In genomic region chr7:151699147-151699546, GRCh38 we compare ENCODE assay signal across 16 cellular contexts.
DNase-seq lines count a peak whose midpoint lies in the region; FAIRE-seq and TF ChIP-seq lines count a peak whose summit lies in the region.
"Had no signal": no experiment of that assay in that cellular context is flagged by ENCODE, and none has a peak within 500 bp of the region (broad histone marks: within the 10 kb centered on the region; RNA-seq: fewer than 3 reads in every experiment).

No MANE protein-coding gene starts in this region.

- POLR2A ChIA-PET in AG04450 (lab: Yijun Ruan, JAX): interaction anchor here (0.8 kb wide), 1 partner anchor 18 kb away, joined by 3 read pairs; no protein-coding TSS in a partner anchor

- H3K4me1 ChIP-seq in adipocyte (ENCODE audit: control insufficient read depth, insufficient read depth, low read length) (peaks cover 9% of the 10 kb centered on the region), kidney (ENCODE audit: control insufficient read depth in 1 of 2, insufficient read depth in 1 of 2, low read depth in 1 of 2, low read length in 2 of 2) (peaks cover 14 to 15% of the 10 kb centered on the region in 2 donors)

- peaks cover 49% of the 10 kb centered on the region for H3K4me1 Mint-ChIP-seq in HFFc6 (ENCODE audit: low read depth)

- H3K36me3 ChIP-seq in adipocyte (ENCODE audit: control insufficient read depth, insufficient read depth, low read length, severe bottlenecking) (no peaks in the 10 kb centered on the region), kidney (ENCODE audit: control insufficient read depth in 1 of 2, insufficient read depth in 2 of 2, low read length in 2 of 2) (no peaks in the 10 kb centered on the region)
- H3K36me3 ChIP-seq: colonic mucosa had no signal

- H3K27me3 ChIP-seq in AG04450 (ENCODE audit: control insufficient read depth, insufficient read depth, low read length) (peaks cover 2% of the 10 kb centered on the region), adipocyte (replicated peaks; ENCODE audit: control insufficient read depth, insufficient read depth, low read length) (no peaks in the 10 kb centered on the region)
- H3K27me3 ChIP-seq: colonic mucosa had no signal

- H3K9ac ChIP-seq in adipocyte (ENCODE audit: low read length): no peak overlapping the region
- no peak overlapping the region for H3K9ac ChIP-seq in kidney (ENCODE audit: low read length in 2 of 2)

- H3K4me3 ChIP-seq in AG04450 (ENCODE audit: low read depth, low read length): no peak overlapping the region
- H3K4me3 ChIP-seq in adipocyte (ENCODE audit: low read length): no peak overlapping the region
- H3K4me3 ChIP-seq in kidney (ENCODE audit: low read length in 2 of 2): no peak overlapping the region
- H3K4me3 ChIP-seq: colonic mucosa had no signal

- 0 out of 2 replicates have a peak, but pooled peaks have one; percentile 8 for TF ChIP-seq CTCF in AG04450 (IDR thresholded peaks at IDR 0.05; ENCODE audit: low read depth, low read length)
- TF ChIP-seq CTCF in HFFc6 (IDR thresholded peaks at IDR 0.05): peak; percentile 6; the same call in 1 of the 2 replicates
- TF ChIP-seq CTCF in kidney (IDR thresholded peaks at IDR 0.05; ENCODE audit: borderline replicate concordance, extremely low read depth, insufficient read depth): no peak

- H3K27ac Mint-ChIP-seq in HFFc6: peak overlapping the region; percentile 72; the same call in 1 of the 2 replicates
- H3K27ac Mint-ChIP-seq: activated CD8-positive, alpha-beta T cell treated with anti-CD3 and anti-CD28 coated beads for 36 hours had no signal

- H3K4me3 Mint-ChIP-seq in HFFc6: peak overlapping the region; percentile 29; the same call in 1 of the 2 replicates
- H3K4me3 Mint-ChIP-seq: activated CD8-positive, alpha-beta T cell treated with anti-CD3 and anti-CD28 coated beads for 36 hours; CD4-positive, alpha-beta memory T cell; neural crest cell had no signal

- H3K9me3 Mint-ChIP-seq in HFFc6: no peaks in the 10 kb centered on the region
- H3K9me3 Mint-ChIP-seq: activated CD8-positive, alpha-beta T cell treated with anti-CD3 and anti-CD28 coated beads for 36 hours; neural crest cell had no signal

- no peak for FAIRE-seq in kidney (lab: Jason Lieb, UNC)
- FAIRE-seq: frontal cortex had no signal

- H3K27ac ChIP-seq in AG04450 (ENCODE audit: low read depth, low read length): peak overlapping the region; percentile 75
- no peak overlapping the region for H3K27ac ChIP-seq in kidney (ENCODE audit: low read depth in 2 of 2, low read length in 2 of 2)
- H3K27ac ChIP-seq: colonic mucosa had no signal

- peaks cover 7% of the 10 kb centered on the region for H3K27me3 Mint-ChIP-seq in HFFc6 (ENCODE audit: insufficient read depth)
- H3K27me3 Mint-ChIP-seq: activated CD8-positive, alpha-beta T cell treated with anti-CD3 and anti-CD28 coated beads for 36 hours; CD4-positive, alpha-beta memory T cell had no signal

- intact Hi-C loops in kidney (cut with DNase I): no loop called here

- CTCF ChIA-PET in AG04450 (lab: Charles Lee): no interaction called here

- DNase-seq in AG04450 (ENCODE audit: low read depth, low spot score): peak; percentile 93
- DNase-seq in HFFc6: peak; percentile 7
- DNase-seq in adipocyte (ENCODE audit: low read depth): peak; percentile 82
- peak; percentile 43 for DNase-seq in kidney
- no peak for DNase-seq in mesenteric fat pad (ENCODE audit: low spot score)
- DNase-seq in stimulated activated naive CD4-positive, alpha-beta T cell treated with Interleukin-2 at 50 U/mL for 16 hours (lab: John Stamatoyannopoulos, UW): no peak
- DNase-seq in HPDE6-E6E7 (ENCODE audit: extremely low spot score): no peak
- no peak for DNase-seq in GDM1 (lab: John Stamatoyannopoulos, UW)
- DNase-seq: activated CD8-positive, alpha-beta T cell treated with anti-CD3 and anti-CD28 coated beads for 36 hours; activated naive CD4-positive, alpha-beta T cell; CD4-positive, alpha-beta memory T cell; colonic mucosa; NCI-H2029; T-helper 1 cell had no signal

- H3K36me3 Mint-ChIP-seq in HFFc6 (ENCODE audit: low read depth): no peaks in the 10 kb centered on the region

- H3K9me3 ChIP-seq in AG04450 (ENCODE audit: control insufficient read depth, insufficient read depth, low read length) (no peaks in the 10 kb centered on the region; the same call in 1 of the 2 replicates), adipocyte (ENCODE audit: control insufficient read depth, low read length) (no peaks in the 10 kb centered on the region), kidney (ENCODE audit: control insufficient read depth in 1 of 2, low read length in 2 of 2) (no peaks in the 10 kb centered on the region)
- H3K9me3 ChIP-seq: colonic mucosa had no signal

Comparison
In these comparisons a context has a peak if more than half of its experiments do, and no peak if none do; other contexts are left out.
1. DNase-seq: peak in AG04450 (single experiment), HFFc6 (single experiment), adipocyte (single experiment) and kidney (single experiment); none in mesenteric fat pad (single experiment), stimulated activated naive CD4-positive, alpha-beta T cell treated with Interleukin-2 at 50 U/mL for 16 hours (single experiment), HPDE6-E6E7 (single experiment) and GDM1 (single experiment).